Comparison of ENCODE assay signal across 31 cellular contexts in the genomic region with DNA sequence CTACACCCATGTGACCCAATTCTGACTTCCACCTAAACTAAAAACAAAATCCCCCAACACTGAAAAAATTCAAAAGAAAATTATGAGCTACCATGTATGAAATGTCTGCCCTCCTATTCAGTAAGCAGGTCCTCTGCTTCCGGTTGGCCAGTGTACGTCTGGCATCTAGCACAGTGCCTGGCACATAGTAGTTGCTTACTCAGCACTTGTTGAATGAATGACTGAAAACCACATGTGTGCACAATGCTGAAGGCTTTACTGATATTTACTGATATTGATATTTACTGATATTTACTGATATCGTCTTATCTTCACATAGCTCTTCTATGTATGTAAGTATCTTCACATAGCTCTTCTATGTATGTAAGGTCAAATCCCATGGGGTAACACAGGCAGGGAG.
"Had no signal": no experiment of that assay in that cellular context is flagged by ENCODE, and none has a peak within 500 bp of the region (broad histone marks: within the 10 kb centered on the region; RNA-seq: fewer than 3 reads in every experiment).

No MANE protein-coding gene starts in this region.

- H3K4me2 ChIP-seq: neural progenitor cell, smooth muscle cell had no signal

- H3K27me3 ChIP-seq: neural progenitor cell, ovary, spleen, suprapubic skin, testis, tibial artery, transverse colon, upper lobe of right lung, uterus had no signal

- H3K4me3 ChIP-seq: neural progenitor cell, ovary, psoas muscle, skin epidermis, smooth muscle cell, spleen, suprapubic skin, testis, tibial artery, transverse colon, upper lobe of right lung, uterus had no signal

- H3K27ac Mint-ChIP-seq: natural killer cell; nephron; neural progenitor cell; progenitor cell of endocrine pancreas; stimulated activated memory B cell treated with anti-CD40 and anti-IgM and Interleukin-4, amounts not matched to agents 10 μg/mL and 1 μg/mL and 100 μg/mL, for 72 hours; type B pancreatic cell had no signal

- H3K9me3 ChIP-seq: ovary, psoas muscle, spleen, suprapubic skin, testis, tibial artery, transverse colon, upper lobe of right lung, uterus had no signal

- H3K4me3 Mint-ChIP-seq: natural killer cell; nephron; neural progenitor cell; stimulated activated memory B cell treated with anti-CD40 and anti-IgM and Interleukin-4, amounts not matched to agents 10 μg/mL and 1 μg/mL and 100 μg/mL, for 72 hours; stimulated activated naive CD8-positive, alpha-beta T cell treated with anti-CD3 and anti-CD28 coated beads, Interleukin-15, amount 100 ng/mL, for 72 hours; type B pancreatic cell had no signal

- H2AFZ ChIP-seq: neural progenitor cell, parathyroid adenoma had no signal

- H3K4me1 ChIP-seq: neural progenitor cell, parathyroid adenoma, psoas muscle, suprapubic skin, testis, tibial artery, transverse colon, uterus had no signal

- DNase-seq: natural killer cell; occipital lobe; ovary; posterior cingulate gyrus; psoas muscle; right cardiac atrium; spleen; stimulated activated CD4-positive, alpha-beta T cell treated with anti-CD3 and anti-CD28 coated beads, Interleukin-12 subunit alpha, Interleukin-12 subunit beta, amount 100 ng/mL, for 4 hours; stimulated activated CD4-positive, alpha-beta T cell treated with anti-CD3 and anti-CD28 coated beads, Interleukin-1b, Interleukin-23, amount 100 ng/mL, for 48 hours; stimulated activated CD4-positive, alpha-beta T cell treated with anti-CD3 and anti-CD28 coated beads, Interleukin-4, amount 100 ng/mL, for 1 hour; stimulated activated CD4-positive, alpha-beta T cell treated with anti-CD3 and anti-CD28 coated beads, Interleukin-4, amount 100 ng/mL, for 4 hours; stimulated activated CD8-positive, alpha-beta memory T cell treated with anti-CD3 and anti-CD28 coated beads, Interleukin-4, amount 100 ng/mL, for 48 hours; stimulated activated naive CD4-positive, alpha-beta T cell; stimulated activated naive CD8-positive, alpha-beta T cell treated with anti-CD3 and anti-CD28 coated beads, Interleukin-15, amount 100 ng/mL, for 72 hours; stimulated activated naive CD8-positive, alpha-beta T cell treated with anti-CD3 and anti-CD28 coated beads, Interleukin-15, Interleukin-2, amounts not matched to agents 100 U/mL and 50 U/mL, for 24 hours; substantia nigra; testis; tibial artery; transverse colon; upper lobe of right lung; uterus had no signal

- H3K36me3 ChIP-seq: neural progenitor cell, ovary, tibial artery, transverse colon, uterus had no signal

- ATAC-seq: natural killer cell; psoas muscle; right cardiac atrium; sciatic nerve; stimulated activated memory B cell treated with anti-CD40 and anti-IgM and Interleukin-4, amounts not matched to agents 10 μg/mL and 1 μg/mL and 100 μg/mL, for 72 hours; stimulated activated naive CD8-positive, alpha-beta T cell treated with anti-CD3 and anti-CD28 coated beads, Interleukin-15, amount 100 ng/mL, for 72 hours; stimulated activated naive CD8-positive, alpha-beta T cell treated with anti-CD3 and anti-CD28 coated beads, Interleukin-15, Interleukin-2, amounts not matched to agents 100 U/mL and 50 U/mL, for 24 hours; upper lobe of right lung had no signal

- H3K9ac ChIP-seq: neural progenitor cell, parathyroid adenoma had no signal

- H3K27ac ChIP-seq: neural progenitor cell, ovary, parathyroid adenoma, psoas muscle, skin epidermis, spleen, suprapubic skin, testis, tibial artery, transverse colon, upper lobe of right lung, uterus had no signal

- H3K36me3 Mint-ChIP-seq: neural progenitor cell had no signal

- H3K9me3 Mint-ChIP-seq: natural killer cell; nephron; neural progenitor cell; stimulated activated memory B cell treated with anti-CD40 and anti-IgM and Interleukin-4, amounts not matched to agents 10 μg/mL and 1 μg/mL and 100 μg/mL, for 72 hours; stimulated activated naive CD8-positive, alpha-beta T cell treated with anti-CD3 and anti-CD28 coated beads, Interleukin-15, amount 100 ng/mL, for 72 hours; type B pancreatic cell had no signal

- H3K27me3 Mint-ChIP-seq: progenitor cell of endocrine pancreas; stimulated activated memory B cell treated with anti-CD40 and anti-IgM and Interleukin-4, amounts not matched to agents 10 μg/mL and 1 μg/mL and 100 μg/mL, for 72 hours; stimulated activated naive CD8-positive, alpha-beta T cell treated with anti-CD3 and anti-CD28 coated beads, Interleukin-15, amount 100 ng/mL, for 72 hours; type B pancreatic cell had no signal
